In genomic region chr7:151886783-151887182, GRCh38 we compare ENCODE assay signal across 16 cellular contexts. TPM values are rescaled to one million over a fixed set of nuclear protein-coding genes. Genes with fewer than 3 reads are reported as not detected.
DNase-seq lines count a peak whose midpoint lies in the region; ATAC-seq and TF ChIP-seq lines count a peak whose summit lies in the region.
"Had no signal": no experiment of that assay in that cellular context is flagged by ENCODE, and none has a peak within 500 bp of the region (broad histone marks: within the 10 kb centered on the region; RNA-seq: fewer than 3 reads in every experiment).

No MANE protein-coding gene starts in this region.

- H3K4me1 Mint-ChIP-seq in endodermal cell, result no peaks in the 10 kb centered on the region

- no peak overlapping the region for H3K9ac ChIP-seq in endodermal cell (ENCODE audit: extremely low read depth, low read length, poor library complexity, severe bottlenecking)
- H3K9ac ChIP-seq: GM23248 had no signal

- CTCF ChIA-PET in HEK293 (lab: Yijun Ruan, JAX), result interaction anchor here (0.7 kb wide), 1 partner anchor 142 kb away, joined by 3 read pairs; no protein-coding TSS in a partner anchor

- no peak overlapping the region for H2AFZ ChIP-seq in osteoblast (ENCODE audit: low read length)
- H2AFZ ChIP-seq: GM23248 had no signal

- H3K27ac ChIP-seq in HEK293 (ENCODE audit: extremely low read depth, low read depth, low read length), result no peak overlapping the region
- no peak overlapping the region for H3K27ac ChIP-seq in endodermal cell (ENCODE audit: low read depth, low read length)
- no peak overlapping the region for H3K27ac ChIP-seq in osteoblast (ENCODE audit: low read depth, low read length)
- no peak overlapping the region for H3K27ac ChIP-seq in aorta (ENCODE audit: low read depth in 1 of 2, low read length in 2 of 2)
- H3K27ac ChIP-seq: A549, GM23248 had no signal

- no peaks in the 10 kb centered on the region for H3K36me3 ChIP-seq in HEK293 (ENCODE audit: control insufficient read depth in 2 of 2, insufficient read depth in 1 of 2, low read length in 2 of 2)
- H3K36me3 ChIP-seq in endodermal cell (ENCODE audit: control insufficient read depth, insufficient read depth, low read length), result no peaks in the 10 kb centered on the region
- no peaks in the 10 kb centered on the region for H3K36me3 ChIP-seq in osteoblast (ENCODE audit: insufficient read depth, low read length)
- no peaks in the 10 kb centered on the region for H3K36me3 ChIP-seq in aorta (ENCODE audit: control insufficient read depth in 1 of 2, insufficient read depth in 2 of 2, low read length in 1 of 2)

- no peaks in the 10 kb centered on the region for H4K20me1 ChIP-seq in osteoblast (ENCODE audit: insufficient read depth, low read length)

- H3K27me3 ChIP-seq in endodermal cell (ENCODE audit: control insufficient read depth, insufficient read depth, low read length, poor library complexity, severe bottlenecking) (peaks cover 23% of the 10 kb centered on the region), osteoblast (ENCODE audit: insufficient read depth, low read length) (peaks cover 73% of the 10 kb centered on the region), aorta (ENCODE audit: control insufficient read depth in 1 of 2, insufficient read depth in 2 of 2, low read length in 1 of 2) (no peaks in the 10 kb centered on the region)

- TF ChIP-seq CTCF in HEK293 (tag by site-specific recombination; IDR thresholded peaks at IDR 0.05), result no peak
- peak; percentile 14 for TF ChIP-seq CTCF in endodermal cell (conservative IDR thresholded peaks at IDR 0.05)
- no peak for TF ChIP-seq CTCF in osteoblast (IDR thresholded peaks at IDR 0.05; ENCODE audit: extremely low read depth, low read depth, low read length)

- no peaks in the 10 kb centered on the region for H3K79me2 ChIP-seq in osteoblast (ENCODE audit: insufficient read depth, low read length)

- H3K27me3 Mint-ChIP-seq in endodermal cell (ENCODE audit: insufficient read depth), result peaks cover 64% of the 10 kb centered on the region

- no peak for DNase-seq in endodermal cell
- peak; percentile 48 for DNase-seq in osteoblast (ENCODE audit: insufficient read length, low spot score, missing footprints)
- DNase-seq in aorta, result peak; percentile 38 to 76
- DNase-seq in AG08396 (ENCODE audit: low spot score), result no peak
- no peak for DNase-seq in SIG-M5 (lab: John Stamatoyannopoulos, UW)
- DNase-seq: CD8-positive, alpha-beta T cell; COR-L47; DMS153; DMS79 treated with DMSO at 0.1 percent for 48 hours; EL; GM23248; H7 had no signal

- H3K9me3 Mint-ChIP-seq in endodermal cell, result no peaks in the 10 kb centered on the region
- H3K9me3 Mint-ChIP-seq: CD14-positive monocyte; CD8-positive, alpha-beta T cell had no signal

- H3K4me2 ChIP-seq in osteoblast (ENCODE audit: insufficient read depth, low read length), result no peak overlapping the region
- H3K4me2 ChIP-seq: A549 had no signal

- no peak for ATAC-seq in aorta (ENCODE audit: low FRiP score)
- ATAC-seq: A549; CD8-positive, alpha-beta T cell; HepG2 had no signal

- POLR2A ChIA-PET in HEK293 (lab: Yijun Ruan, JAX), result no interaction called here

- no peaks in the 10 kb centered on the region for H3K36me3 Mint-ChIP-seq in endodermal cell (ENCODE audit: low read depth)
- H3K36me3 Mint-ChIP-seq: CD14-positive monocyte; CD8-positive, alpha-beta T cell had no signal

- intact Hi-C loops in aorta (cut with DNase I), result no loop called here

- H3K27ac Mint-ChIP-seq in endodermal cell, result no peak overlapping the region
- H3K27ac Mint-ChIP-seq: CD14-positive monocyte; CD8-positive, alpha-beta T cell had no signal

- H3K9me3 ChIP-seq in HEK293 (ENCODE audit: control insufficient read depth, insufficient read depth, low read depth, low read length) (no peaks in the 10 kb centered on the region), endodermal cell (ENCODE audit: control insufficient read depth, low read length) (no peaks in the 10 kb centered on the region), osteoblast (ENCODE audit: low read depth, low read length) (no peaks in the 10 kb centered on the region), aorta (ENCODE audit: control insufficient read depth, low read length) (no peaks in the 10 kb centered on the region)
- H3K9me3 ChIP-seq: A549 had no signal

- H3K4me1 ChIP-seq in HEK293 (ENCODE audit: control insufficient read depth, insufficient read depth, low read length) (no peaks in the 10 kb centered on the region), endodermal cell (ENCODE audit: control insufficient read depth, insufficient read depth, low read length) (no peaks in the 10 kb centered on the region), osteoblast (ENCODE audit: insufficient read depth, low read length) (no peaks in the 10 kb centered on the region), aorta (ENCODE audit: control insufficient read depth in 1 of 2, insufficient read depth in 2 of 2, low read length in 2 of 2) (no peaks in the 10 kb centered on the region)
- H3K4me1 ChIP-seq: A549 had no signal

- no peak overlapping the region for H3K4me3 ChIP-seq in HEK293 (ENCODE audit: low read depth, low read length)
- H3K4me3 ChIP-seq in endodermal cell (ENCODE audit: low read length), result no peak overlapping the region
- H3K4me3 ChIP-seq in osteoblast (ENCODE audit: insufficient read depth, low read length), result no peak overlapping the region
- H3K4me3 ChIP-seq in aorta (ENCODE audit: low read length in 2 of 2), result no peak overlapping the region
- H3K4me3 ChIP-seq: A549, GM23248 had no signal

- no peak overlapping the region for H3K4me3 Mint-ChIP-seq in endodermal cell
- H3K4me3 Mint-ChIP-seq: CD8-positive, alpha-beta T cell had no signal

- 82 to 89% methylated on average over 10 to 15 of the region's 15 CpGs for WGBS in endodermal cell (ENCODE audit: insufficient coverage in 1 of 2, insufficient read length in 1 of 2), 2 experiments
- 72 to 76% methylated on average over 15 of the region's 15 CpGs for WGBS in aorta, 2 donors

TF ChIP-seq in HEK293, 187 proteins besides CTCF, POLR2A, EP300 and RAD21:
- TF ChIP-seq KLF1 (tag by site-specific recombination; IDR thresholded peaks at IDR 0.05), result no peak
- TF ChIP-seq SCRT2 (tag by site-specific recombination; IDR thresholded peaks at IDR 0.05), result peak; percentile 61

RNA-seq across cellular contexts. Expression of gene PRKAG2, which starts 9.9 kb away (rescaled TPM):
- 10 to 100 TPM; 17.2 to 20.7 TPM for total RNA-seq in endodermal cell
- 13.3 TPM for polyA plus RNA-seq in endodermal cell (2013, experiment 1 of 2)
- polyA plus RNA-seq in endodermal cell (2013, experiment 2 of 2), result 15.2 TPM
- total RNA-seq in osteoblast, result 20.6 TPM in 2 replicates
- 10 to 100 TPM; 52.3 to 69.9 TPM for total RNA-seq in aorta
- 10 to 100 TPM; 34.0 to 52.8 TPM for polyA plus RNA-seq in aorta

Comparison
In these comparisons a context has a peak if more than half of its experiments do, and no peak if none do; other contexts are left out.
1. DNase-seq: peak in osteoblast (single experiment) and aorta (2 of 2); none in endodermal cell (single experiment), AG08396 (single experiment) and SIG-M5 (single experiment).